18 cellular contexts compared by ENCODE assay signal in genomic region chr3:167209011-167209410, GRCh38.
"Had no signal": no experiment of that assay in that cellular context is flagged by ENCODE, and none has a peak within 500 bp of the region (broad histone marks: within the 10 kb centered on the region; RNA-seq: fewer than 3 reads in every experiment).

No MANE protein-coding gene starts in this region.

- DNase-seq: activated CD4-positive, alpha-beta T cell treated with anti-CD3 and anti-CD28 coated beads, Interleukin-2, amount 50 U/mL, for 48 hours; activated naive CD4-positive, alpha-beta T cell treated with anti-CD3 and anti-CD28 coated beads for 36 hours; activated T-cell treated with anti-CD3 and anti-CD28 coated beads, Interleukin-2, amount 50 U/mL, for 1 hour; adrenal gland; kidney; left lung; mammary epithelial cell; mucosa of descending colon; naive thymus-derived CD4-positive, alpha-beta T cell; retina; stimulated activated CD4-positive, alpha-beta T cell treated with anti-CD3 and anti-CD28 coated beads, Interleukin-2, amount 100 ng/mL, for 48 hours; stimulated activated naive B cell treated with anti-CD40 and anti-IgM and Interleukin-4, amounts not matched to agents 10 μg/mL and 1 μg/mL and 100 μg/mL, for 72 hours; T-helper 9 cell; thyroid gland had no signal

- ATAC-seq: left lung; mucosa of descending colon; naive thymus-derived CD4-positive, alpha-beta T cell; stimulated activated naive B cell treated with anti-CD40 and anti-IgM and Interleukin-4, amounts not matched to agents 10 μg/mL and 1 μg/mL and 100 μg/mL, for 72 hours had no signal

- FAIRE-seq: endometrium, kidney had no signal

- H3K36me3 Mint-ChIP-seq: naive thymus-derived CD4-positive, alpha-beta T cell; stimulated activated naive B cell treated with anti-CD40 and anti-IgM and Interleukin-4, amounts not matched to agents 10 μg/mL and 1 μg/mL and 100 μg/mL, for 72 hours had no signal

- H3K4me1 ChIP-seq: adrenal gland, esophagus muscularis mucosa, left lung, thyroid gland had no signal

- H3K4me3 Mint-ChIP-seq: activated naive CD4-positive, alpha-beta T cell treated with anti-CD3 and anti-CD28 coated beads for 36 hours; naive thymus-derived CD4-positive, alpha-beta T cell; stimulated activated naive B cell treated with anti-CD40 and anti-IgM and Interleukin-4, amounts not matched to agents 10 μg/mL and 1 μg/mL and 100 μg/mL, for 72 hours had no signal

- H3K36me3 ChIP-seq: adrenal gland, esophagus muscularis mucosa, left lung, neutrophil, thyroid gland had no signal

- H3K27ac Mint-ChIP-seq: activated naive CD4-positive, alpha-beta T cell treated with anti-CD3 and anti-CD28 coated beads for 36 hours; activated T-helper 2 cell treated with anti-CD3 and anti-CD28 coated beads, Interferon-gamma antibody, Interleukin-2, Interleukin-4, amounts not matched to agents 10 μg/mL and 5 μg/mL and 100 μg/mL, durations not matched to agents 14 hours and 24 hours and 36 hours; naive thymus-derived CD4-positive, alpha-beta T cell; stimulated activated naive B cell treated with anti-CD40 and anti-IgM and Interleukin-4, amounts not matched to agents 10 μg/mL and 1 μg/mL and 100 μg/mL, for 72 hours had no signal

- H3K27ac ChIP-seq: adrenal gland, esophagus muscularis mucosa, left lung, neutrophil, thyroid gland had no signal

- H3K4me3 ChIP-seq: adrenal gland, esophagus muscularis mucosa, left lung, mucosa of descending colon, thyroid gland had no signal

- H3K27me3 ChIP-seq: adrenal gland, esophagus muscularis mucosa, left lung, neutrophil, thyroid gland had no signal

- H3K27me3 Mint-ChIP-seq: naive thymus-derived CD4-positive, alpha-beta T cell; stimulated activated naive B cell treated with anti-CD40 and anti-IgM and Interleukin-4, amounts not matched to agents 10 μg/mL and 1 μg/mL and 100 μg/mL, for 72 hours had no signal

- H3K4me1 Mint-ChIP-seq: naive thymus-derived CD4-positive, alpha-beta T cell; stimulated activated naive B cell treated with anti-CD40 and anti-IgM and Interleukin-4, amounts not matched to agents 10 μg/mL and 1 μg/mL and 100 μg/mL, for 72 hours had no signal
